Comparison of ENCODE assay signal across 6 cellular contexts in genomic region chr22:34403667-34404066, GRCh38.
"Had no signal": no experiment of that assay in that cellular context is flagged by ENCODE, and none has a peak within 500 bp of the region (broad histone marks: within the 10 kb centered on the region; RNA-seq: fewer than 3 reads in every experiment).

No MANE protein-coding gene starts in this region.

- H3K4me2 ChIP-seq: KMS-11 had no signal

- ATAC-seq: K562 had no signal

- DNase-seq: KBM-7, KG1 had no signal

- FAIRE-seq: HTR-8/SVneo, K562 had no signal

- H3K4me3 ChIP-seq: K562 had no signal

- H3K9ac ChIP-seq: KMS-11 had no signal

- H3K27ac ChIP-seq: HL-60, KMS-11 had no signal
